Comparison of ENCODE assay signal across 10 cellular contexts in genomic region chr10:58919927-58920654, GRCh38.
A peak's percentile ranks its signal among the peaks of the same experiment; 100 is the strongest.
DNase-seq lines count a peak whose midpoint lies in the region; ATAC-seq and TF ChIP-seq lines count a peak whose summit lies in the region.
"Had no signal": no experiment of that assay in that cellular context is flagged by ENCODE, and none has a peak within 500 bp of the region (broad histone marks: within the 10 kb centered on the region; RNA-seq: fewer than 3 reads in every experiment).

No MANE protein-coding gene starts in this region.

- intact Hi-C loops in left cardiac atrium (cut with DNase I) = loop anchor here in 1 of 2 donors (5.0 kb wide), 1 partner anchor 63 kb away; no protein-coding TSS in a partner anchor
- intact Hi-C loops in Right ventricle myocardium superior (cut with DNase I) = no loop called here

- H3K27ac ChIP-seq in RWPE2 (ENCODE audit: poor library complexity, severe bottlenecking) = peak overlapping the region; percentile 80

- H3K36me3 ChIP-seq in RWPE2 (ENCODE audit: low read depth) = no peaks in the 10 kb centered on the region

- peaks cover 1% of the 10 kb centered on the region for H3K9me3 Mint-ChIP-seq in type B pancreatic cell
- no peaks in the 10 kb centered on the region for H3K9me3 Mint-ChIP-seq in activated CD8-positive, alpha-beta memory T cell treated with anti-CD3 and anti-CD28 coated beads, Interleukin-2, amount 10 ng/mL, durations not matched to agents 7 days and 5 days (ENCODE audit: low read depth)

- no peaks in the 10 kb centered on the region for H3K27me3 ChIP-seq in RWPE2 (ENCODE audit: insufficient read depth, poor library complexity, severe bottlenecking)

- TF ChIP-seq CTCF in RWPE2 (IDR thresholded peaks at IDR 0.05; ENCODE audit: poor library complexity, severe bottlenecking) (no peak), fibroblast of villous mesenchyme (IDR thresholded peaks at IDR 0.05; ENCODE audit: insufficient read depth, low read depth, low read length) (no peak), type B pancreatic cell (conservative IDR thresholded peaks at IDR 0.05) (no peak)

- H3K4me1 Mint-ChIP-seq in type B pancreatic cell (ENCODE audit: unreplicated experiment) = peaks cover 28% of the 10 kb centered on the region
- no peaks in the 10 kb centered on the region for H3K4me1 Mint-ChIP-seq in activated CD8-positive, alpha-beta memory T cell treated with anti-CD3 and anti-CD28 coated beads, Interleukin-2, amount 10 ng/mL, durations not matched to agents 7 days and 5 days
- H3K4me1 Mint-ChIP-seq: CD4-positive, CD25-positive, alpha-beta regulatory T cell had no signal

- H3K4me3 ChIP-seq in RWPE2 (ENCODE audit: severe bottlenecking) (no peak overlapping the region), fibroblast of villous mesenchyme (ENCODE audit: low read depth, low read length) (no peak overlapping the region)

- no peaks in the 10 kb centered on the region for H3K9me3 ChIP-seq in RWPE2 (ENCODE audit: severe bottlenecking)

- peak overlapping the region; percentile 46 for H3K27ac Mint-ChIP-seq in type B pancreatic cell
- H3K27ac Mint-ChIP-seq in activated CD8-positive, alpha-beta memory T cell treated with anti-CD3 and anti-CD28 coated beads, Interleukin-2, amount 10 ng/mL, durations not matched to agents 7 days and 5 days = no peak overlapping the region
- H3K27ac Mint-ChIP-seq: CD4-positive, CD25-positive, alpha-beta regulatory T cell had no signal

- CTCF ChIA-PET in activated CD8-positive, alpha-beta memory T cell treated with anti-CD3 and anti-CD28 coated beads, Interleukin-2, amount 10 ng/mL, durations not matched to agents 7 days and 5 days (lab: Charles Lee) = interaction anchor here (1.2 kb wide), 1 partner anchor 32 kb away, joined by 3 read pairs; no protein-coding TSS in a partner anchor

- H3K4me1 ChIP-seq in RWPE2 (ENCODE audit: insufficient read depth, poor library complexity, severe bottlenecking) = peaks cover 18% of the 10 kb centered on the region

- peaks cover 1% of the 10 kb centered on the region for H3K36me3 Mint-ChIP-seq in type B pancreatic cell
- H3K36me3 Mint-ChIP-seq in activated CD8-positive, alpha-beta memory T cell treated with anti-CD3 and anti-CD28 coated beads, Interleukin-2, amount 10 ng/mL, durations not matched to agents 7 days and 5 days = no peaks in the 10 kb centered on the region
- H3K36me3 Mint-ChIP-seq: CD4-positive, CD25-positive, alpha-beta regulatory T cell had no signal

- H3K4me3 Mint-ChIP-seq in type B pancreatic cell = peak overlapping the region; percentile 34
- H3K4me3 Mint-ChIP-seq in activated CD8-positive, alpha-beta memory T cell treated with anti-CD3 and anti-CD28 coated beads, Interleukin-2, amount 10 ng/mL, durations not matched to agents 7 days and 5 days = no peak overlapping the region
- H3K4me3 Mint-ChIP-seq: CD4-positive, CD25-positive, alpha-beta regulatory T cell had no signal

- ATAC-seq in left cardiac atrium (peak; percentile 15 to 56), Right ventricle myocardium superior (ENCODE audit: poor library complexity) (no peak), RWPE2 (ENCODE audit: low read depth) (peak; percentile 100), GM19023 (IDR thresholded peaks at IDR 0.05; ENCODE audit: unreplicated experiment) (no peak)
- ATAC-seq in activated CD8-positive, alpha-beta memory T cell treated with anti-CD3 and anti-CD28 coated beads, Interleukin-2, amount 10 ng/mL, durations not matched to agents 7 days and 5 days = no peak

- H3K27me3 Mint-ChIP-seq in type B pancreatic cell = no peaks in the 10 kb centered on the region
- no peaks in the 10 kb centered on the region for H3K27me3 Mint-ChIP-seq in activated CD8-positive, alpha-beta memory T cell treated with anti-CD3 and anti-CD28 coated beads, Interleukin-2, amount 10 ng/mL, durations not matched to agents 7 days and 5 days
- H3K27me3 Mint-ChIP-seq: CD4-positive, CD25-positive, alpha-beta regulatory T cell had no signal

- DNase-seq in left cardiac atrium (no peak), Right ventricle myocardium superior (no peak), RWPE2 (ENCODE audit: low spot score) (no peak), fibroblast of villous mesenchyme (ENCODE audit: low read depth) (peak; percentile 50), type B pancreatic cell (ENCODE audit: extremely low spot score, unreplicated experiment) (no peak)
- no peak for DNase-seq in activated CD8-positive, alpha-beta memory T cell treated with anti-CD3 and anti-CD28 coated beads, Interleukin-2, amount 10 ng/mL, durations not matched to agents 7 days and 5 days
- no peak for DNase-seq in stimulated activated CD4-positive, alpha-beta T cell treated with anti-CD3 and anti-CD28 coated beads, Interleukin-4, amount 100 ng/mL, for 1 hour
- DNase-seq: activated CD4-positive, alpha-beta T cell treated with anti-CD3 and anti-CD28 coated beads, Interleukin-2, amount 50 U/mL, for 1 hour; CD4-positive, CD25-positive, alpha-beta regulatory T cell had no signal

Comparison
In these comparisons a context has a peak if more than half of its experiments do, and no peak if none do; other contexts are left out.
1. ATAC-seq: peak in left cardiac atrium (2 of 2) and RWPE2 (single experiment); none in Right ventricle myocardium superior (single experiment), GM19023 (single experiment) and activated CD8-positive, alpha-beta memory T cell treated with anti-CD3 and anti-CD28 coated beads, Interleukin-2, amount 10 ng/mL, durations not matched to agents 7 days and 5 days (single experiment).